In genomic region chr7:31825576-31825975, GRCh38 we compare ENCODE assay signal across 1 cellular context.
TF ChIP-seq lines count a peak whose summit lies in the region.

No MANE protein-coding gene starts in this region.

TF ChIP-seq in GM23338, 12 proteins besides CTCF, POLR2A, EP300 and RAD21:
- TF ChIP-seq ETS1 (IDR thresholded peaks at IDR 0.05) = no peak
- no peak for TF ChIP-seq REST (IDR thresholded peaks at IDR 0.05; ENCODE audit: unreplicated experiment)
- TF ChIP-seq EZH2phosphoT487 (IDR thresholded peaks at IDR 0.05; ENCODE audit: unreplicated experiment) = no peak
- no peak for TF ChIP-seq JUNB (IDR thresholded peaks at IDR 0.05; ENCODE audit: unreplicated experiment)
- TF ChIP-seq NANOG (IDR thresholded peaks at IDR 0.05; ENCODE audit: borderline replicate concordance) = no peak
- TF ChIP-seq ZNF114 (CRISPR knock-in tag; IDR thresholded peaks at IDR 0.05) = no peak
- no peak for TF ChIP-seq CREB1 (CRISPR knock-in tag; IDR thresholded peaks at IDR 0.05; ENCODE audit: low read depth)
- TF ChIP-seq ZNF462 (CRISPR knock-in tag; IDR thresholded peaks at IDR 0.05) = no peak
- TF ChIP-seq POLR2AphosphoS5 (IDR thresholded peaks at IDR 0.05; ENCODE audit: low read depth) = no peak
- TF ChIP-seq ZNF331 (CRISPR knock-in tag; IDR thresholded peaks at IDR 0.05; ENCODE audit: low read depth) = no peak
- no peak for TF ChIP-seq EZH2 (IDR thresholded peaks at IDR 0.05; ENCODE audit: low read depth, unreplicated experiment)
- TF ChIP-seq STAT1 (IDR thresholded peaks at IDR 0.05; ENCODE audit: unreplicated experiment) = no peak
